Comparison of ENCODE assay signal across 21 cellular contexts in genomic region chr7:107479303-107479702, GRCh38. TPM values are rescaled to one million over a fixed set of nuclear protein-coding genes. Genes with fewer than 3 reads are reported as not detected.
A peak's percentile ranks its signal among the peaks of the same experiment; 100 is the strongest.
DNase-seq lines count a peak whose midpoint lies in the region; ATAC-seq and TF ChIP-seq lines count a peak whose summit lies in the region.
"Had no signal": no experiment of that assay in that cellular context is flagged by ENCODE, and none has a peak within 500 bp of the region (broad histone marks: within the 10 kb centered on the region; RNA-seq: fewer than 3 reads in every experiment).

No MANE protein-coding gene starts in this region.

- H3K9me3 ChIP-seq in heart left ventricle = no peaks in the 10 kb centered on the region
- H3K9me3 ChIP-seq: Peyer's patch, SJSA1 had no signal

- H3K36me3 ChIP-seq in heart left ventricle = no peaks in the 10 kb centered on the region
- H3K36me3 ChIP-seq: Peyer's patch, SJSA1 had no signal

- H3K27ac Mint-ChIP-seq in activated T-helper 17 cell treated with anti-CD3 and anti-CD28 coated beads, Interleukin-2, amount 50 U/mL, for 72 hours = no peak overlapping the region
- H3K27ac Mint-ChIP-seq: CD4-positive, CD25-positive, alpha-beta regulatory T cell had no signal

- H3K9me3 Mint-ChIP-seq in activated T-helper 17 cell treated with anti-CD3 and anti-CD28 coated beads, Interleukin-2, amount 50 U/mL, for 72 hours = no peaks in the 10 kb centered on the region
- H3K9me3 Mint-ChIP-seq: CD4-positive, CD25-positive, alpha-beta regulatory T cell had no signal

- DNase-seq in DMS53 treated with DMSO at 0.1 percent for 48 hours (lab: John Stamatoyannopoulos, UW; ENCODE audit: unreplicated experiment) (peak; percentile 77), NCI-H526 treated with DMSO at 0.1 percent for 48 hours (lab: John Stamatoyannopoulos, UW) (peak; percentile 38), heart left ventricle (no peak), left lobe of liver (ENCODE audit: low spot score) (no peak), DMS 273 (lab: John Stamatoyannopoulos, UW; ENCODE audit: unreplicated experiment) (no peak), A172 (ENCODE audit: low spot score) (no peak)
- DNase-seq: CD4-positive, CD25-positive, alpha-beta regulatory T cell; COR-L47; DMS 273 treated with DMSO at 0.1 percent for 48 hours; GDM1; Karpas-422; NCI-H187; NCI-H2107; NCI-H748 treated with DMSO at 0.1 percent for 48 hours; Peyer's patch; T-helper 1 cell had no signal

- ATAC-seq in heart left ventricle = peak in 3 of 4 donors; percentile 52 to 66 (median 57)
- ATAC-seq in left lobe of liver = peak; percentile 70
- ATAC-seq in activated T-helper 17 cell treated with anti-CD3 and anti-CD28 coated beads, Interleukin-2, amount 50 U/mL, for 72 hours (replicated peaks) = no peak

- no peaks in the 10 kb centered on the region for H3K27me3 Mint-ChIP-seq in activated T-helper 17 cell treated with anti-CD3 and anti-CD28 coated beads, Interleukin-2, amount 50 U/mL, for 72 hours
- H3K27me3 Mint-ChIP-seq: CD4-positive, CD25-positive, alpha-beta regulatory T cell had no signal

- 58 to 68% (median 64%) methylated on average over 2 of the region's 2 CpGs for WGBS in heart left ventricle, 4 donors

- TF ChIP-seq CTCF in heart left ventricle (IDR thresholded peaks at IDR 0.05) = no peak

- no peak overlapping the region for H3K4me3 Mint-ChIP-seq in activated T-helper 17 cell treated with anti-CD3 and anti-CD28 coated beads, Interleukin-2, amount 50 U/mL, for 72 hours
- H3K4me3 Mint-ChIP-seq: CD4-positive, CD25-positive, alpha-beta regulatory T cell had no signal

- peaks cover 8% of the 10 kb centered on the region for H3K36me3 Mint-ChIP-seq in activated T-helper 17 cell treated with anti-CD3 and anti-CD28 coated beads, Interleukin-2, amount 50 U/mL, for 72 hours (ENCODE audit: low read depth)

- peak overlapping the region; percentile 49 to 84 (median 74) for H3K27ac ChIP-seq in heart left ventricle
- H3K27ac ChIP-seq: Peyer's patch, SJSA1 had no signal

- peaks cover 8% of the 10 kb centered on the region for H3K4me1 Mint-ChIP-seq in activated T-helper 17 cell treated with anti-CD3 and anti-CD28 coated beads, Interleukin-2, amount 50 U/mL, for 72 hours

- H3K4me1 ChIP-seq in heart left ventricle = peaks cover 0 to 12% (median 0%) of the 10 kb centered on the region in 12 donors
- H3K4me1 ChIP-seq: Peyer's patch, SJSA1 had no signal

- peak overlapping the region in 8 of 12 donors; percentile 0 to 52 (median 43) for H3K4me3 ChIP-seq in heart left ventricle
- H3K4me3 ChIP-seq: Peyer's patch, SJSA1 had no signal

- no peak for TF ChIP-seq POLR2A in heart left ventricle (IDR thresholded peaks at IDR 0.05)

- H3K27me3 ChIP-seq in heart left ventricle = no peaks in the 10 kb centered on the region
- H3K27me3 ChIP-seq: Peyer's patch, SJSA1 had no signal

- intact Hi-C loops in heart left ventricle (cut with DNase I) = loop anchor here in 3 of 10 donors (5.0 to 10.0 kb wide), 4 partner anchors 83 to 195 kb away; partner anchors contain the start of genes BCAP29 (in 1 of the 3), COG5 (in 1 of the 3) and DUS4L (in 1 of the 3)

RNA-seq across cellular contexts. Expression of gene GPR22, which starts 9.4 kb away (rescaled TPM):
- 10 to 100 TPM in 8 of 9 donors, 1 to 10 TPM in 1; 7.0 to 59.8 (median 41.9) TPM for total RNA-seq in heart left ventricle
- 10 to 100 TPM in 1 of 2 donors, 1 to 10 TPM in 1; 9.0 to 33.5 TPM for polyA plus RNA-seq in heart left ventricle
- not detected for total RNA-seq in left lobe of liver
- not detected for total RNA-seq in activated T-helper 17 cell treated with anti-CD3 and anti-CD28 coated beads, Interleukin-2, amount 50 U/mL, for 72 hours
- total RNA-seq in A172 (2014; rRNA removed; shearing (Covaris generic)) = not detected in 2 replicates
- total RNA-seq: CD4-positive, CD25-positive, alpha-beta regulatory T cell; Daoy; MCF 10A; Peyer's patch; SJSA1 had no signal
- polyA plus RNA-seq: BJ had no signal

Comparison
In these comparisons a context has a peak if more than half of its experiments do, and no peak if none do; other contexts are left out.
1. DNase-seq: peak in DMS53 treated with DMSO at 0.1 percent for 48 hours (single experiment) and NCI-H526 treated with DMSO at 0.1 percent for 48 hours (single experiment); none in heart left ventricle (0 of 5), left lobe of liver (single experiment), DMS 273 (single experiment) and A172 (single experiment).